ENCODE assay signal across 15 cellular contexts in the genomic region with DNA sequence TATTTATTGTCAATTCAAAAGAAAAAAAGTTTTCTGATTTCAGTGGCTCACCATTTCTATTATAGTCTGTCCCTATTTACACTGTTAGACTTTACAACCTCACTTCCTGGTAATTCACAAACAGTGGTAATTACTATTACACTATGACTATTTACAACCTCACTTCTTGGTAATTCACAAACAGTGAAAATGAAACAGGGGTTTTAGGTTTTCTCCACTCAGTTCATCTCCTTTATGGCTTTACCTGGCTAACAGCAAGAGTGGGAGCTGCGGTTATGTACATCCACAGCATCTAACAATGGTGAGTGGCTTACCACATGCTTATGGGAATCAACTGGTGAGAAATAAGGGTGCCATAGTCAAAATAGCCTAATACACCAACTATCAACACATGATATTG.
"Had no signal": no experiment of that assay in that cellular context is flagged by ENCODE, and none has a peak within 500 bp of the region (broad histone marks: within the 10 kb centered on the region; RNA-seq: fewer than 3 reads in every experiment).

No MANE protein-coding gene starts in this region.

- H3K9me3 Mint-ChIP-seq: naive thymus-derived CD8-positive, alpha-beta T cell; stimulated activated memory B cell treated with anti-CD40 and anti-IgM and Interleukin-4, amounts not matched to agents 10 μg/mL and 1 μg/mL and 100 μg/mL, for 72 hours; WTC11 had no signal

- H3K27me3 Mint-ChIP-seq: naive thymus-derived CD8-positive, alpha-beta T cell; stimulated activated memory B cell treated with anti-CD40 and anti-IgM and Interleukin-4, amounts not matched to agents 10 μg/mL and 1 μg/mL and 100 μg/mL, for 72 hours had no signal

- H3K9me3 ChIP-seq: heart right ventricle, right atrium auricular region, transverse colon had no signal

- H3K36me3 Mint-ChIP-seq: naive thymus-derived CD8-positive, alpha-beta T cell; stimulated activated memory B cell treated with anti-CD40 and anti-IgM and Interleukin-4, amounts not matched to agents 10 μg/mL and 1 μg/mL and 100 μg/mL, for 72 hours; WTC11 had no signal

- H3K4me3 Mint-ChIP-seq: naive thymus-derived CD8-positive, alpha-beta T cell; stimulated activated memory B cell treated with anti-CD40 and anti-IgM and Interleukin-4, amounts not matched to agents 10 μg/mL and 1 μg/mL and 100 μg/mL, for 72 hours; WTC11 had no signal

- ATAC-seq: foreskin keratinocyte; heart right ventricle; naive thymus-derived CD8-positive, alpha-beta T cell; SK-N-SH treated with all-trans-retinoic acid at 6 μM for 48 hours; stimulated activated memory B cell treated with anti-CD40 and anti-IgM and Interleukin-4, amounts not matched to agents 10 μg/mL and 1 μg/mL and 100 μg/mL, for 72 hours; WTC11 had no signal

- H3K4me1 ChIP-seq: foreskin keratinocyte, right atrium auricular region, transverse colon had no signal

- H3K36me3 ChIP-seq: cardiac muscle cell, heart right ventricle, right atrium auricular region, transverse colon had no signal

- H3K27ac Mint-ChIP-seq: stimulated activated memory B cell treated with anti-CD40 and anti-IgM and Interleukin-4, amounts not matched to agents 10 μg/mL and 1 μg/mL and 100 μg/mL, for 72 hours; WTC11 had no signal

- H3K27me3 ChIP-seq: cardiac muscle cell, foreskin keratinocyte, heart right ventricle, right atrium auricular region, transverse colon had no signal

- H3K4me3 ChIP-seq: cardiac muscle cell, heart right ventricle, right atrium auricular region, skin epidermis, transverse colon had no signal

- DNase-seq: activated CD4-positive, alpha-beta T cell treated with anti-CD3 and anti-CD28 coated beads, Interleukin-2, amount 50 U/mL, for 48 hours; activated gamma-delta T cell; foreskin keratinocyte; heart right ventricle; mammary epithelial cell; naive thymus-derived CD8-positive, alpha-beta T cell; nucleus accumbens; substantia nigra; transverse colon had no signal

- H3K27ac ChIP-seq: cardiac muscle cell, foreskin keratinocyte, heart right ventricle, right atrium auricular region, skin epidermis, transverse colon had no signal
